ENCODE assay signal across 1 cellular context in the genomic region with DNA sequence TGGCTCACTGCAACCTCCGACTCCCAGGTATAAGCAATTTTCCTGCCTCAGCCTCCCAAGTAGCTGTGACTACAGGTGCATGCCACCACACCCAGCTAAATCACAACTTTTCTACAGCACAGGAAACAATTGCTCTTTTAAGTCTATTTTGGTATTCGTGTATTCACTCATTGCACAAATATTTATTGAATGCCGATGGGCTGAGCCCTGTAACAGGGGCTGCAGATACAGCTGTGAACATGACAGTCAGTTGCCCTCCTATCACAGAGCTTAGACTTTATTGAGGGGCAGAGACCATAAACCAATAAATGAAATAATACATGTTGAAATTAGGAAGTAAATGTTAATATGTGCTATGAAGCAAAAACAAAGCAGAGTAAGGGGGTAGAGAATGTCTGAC.
TF ChIP-seq lines count a peak whose summit lies in the region.

No MANE protein-coding gene starts in this region.

TF ChIP-seq in H1, 55 proteins besides CTCF, POLR2A, EP300 and RAD21:
- no peak for TF ChIP-seq PHF8 (conservative IDR thresholded peaks at IDR 0.05; ENCODE audit: low read depth, low read length)
